Comparison of ENCODE assay signal across 8 cellular contexts in genomic region chr4:109826719-109827118, GRCh38. TPM values are rescaled to one million over a fixed set of nuclear protein-coding genes. Genes with fewer than 3 reads are reported as not detected.
A peak's percentile ranks its signal among the peaks of the same experiment; 100 is the strongest.
DNase-seq lines count a peak whose midpoint lies in the region; ATAC-seq, FAIRE-seq and TF ChIP-seq lines count a peak whose summit lies in the region.

No MANE protein-coding gene starts in this region.

- no peaks in the 10 kb centered on the region for H3K27me3 ChIP-seq in keratinocyte (ENCODE audit: control insufficient read depth, extremely low read depth, insufficient read depth, low read length)

- no peaks in the 10 kb centered on the region for H3K9me3 ChIP-seq in keratinocyte (ENCODE audit: control insufficient read depth, low read depth, low read length)

- DNase-seq in NCI-H82 (lab: John Stamatoyannopoulos, UW) (peak; percentile 8), NCI-H82 treated with DMSO at 0.1 percent for 48 hours (lab: John Stamatoyannopoulos, UW; ENCODE audit: unreplicated experiment) (no peak), keratinocyte (ENCODE audit: low read depth, low spot score) (no peak), SHP77 treated with DMSO at 0.1 percent for 48 hours (lab: John Stamatoyannopoulos, UW) (no peak), head of caudate nucleus (no peak)
- no peak for DNase-seq in activated CD4-positive, alpha-beta memory T cell treated with anti-CD3 and anti-CD28 coated beads, Interleukin-2, amount 10 ng/mL, durations not matched to agents 7 days and 5 days

- CTCF ChIA-PET in activated CD4-positive, alpha-beta memory T cell treated with anti-CD3 and anti-CD28 coated beads, Interleukin-2, amount 10 ng/mL, durations not matched to agents 7 days and 5 days (lab: Charles Lee) = interaction anchor here (0.6 to 2.9 kb wide), 10 partner anchors 11 to 412 kb away, joined by 3 to 15 read pairs (median 3); partner anchors contain the start of genes CASP6, GAR1 and SEC24B

- H3K79me2 ChIP-seq in keratinocyte (ENCODE audit: control insufficient read depth, insufficient read depth, low read length) = no peaks in the 10 kb centered on the region

- FAIRE-seq in keratinocyte (lab: Jason Lieb, UNC) = no peak

- no peak overlapping the region for H3K4me3 Mint-ChIP-seq in activated CD4-positive, alpha-beta memory T cell treated with anti-CD3 and anti-CD28 coated beads, Interleukin-2, amount 10 ng/mL, durations not matched to agents 7 days and 5 days

- H2AFZ ChIP-seq in keratinocyte (ENCODE audit: control insufficient read depth, low read length) = no peak overlapping the region

- peaks cover 5% of the 10 kb centered on the region for H3K4me1 Mint-ChIP-seq in activated CD4-positive, alpha-beta memory T cell treated with anti-CD3 and anti-CD28 coated beads, Interleukin-2, amount 10 ng/mL, durations not matched to agents 7 days and 5 days

- H3K27ac ChIP-seq in VCaP = no peak overlapping the region
- H3K27ac ChIP-seq in keratinocyte (ENCODE audit: control insufficient read depth, insufficient read depth, low read length) = no peak overlapping the region

- H3K27me3 Mint-ChIP-seq in activated CD4-positive, alpha-beta memory T cell treated with anti-CD3 and anti-CD28 coated beads, Interleukin-2, amount 10 ng/mL, durations not matched to agents 7 days and 5 days = no peaks in the 10 kb centered on the region

- peaks cover 26% of the 10 kb centered on the region for H3K36me3 Mint-ChIP-seq in activated CD4-positive, alpha-beta memory T cell treated with anti-CD3 and anti-CD28 coated beads, Interleukin-2, amount 10 ng/mL, durations not matched to agents 7 days and 5 days (ENCODE audit: low read depth)

- H4K20me1 ChIP-seq in keratinocyte (ENCODE audit: control insufficient read depth, extremely low read depth, insufficient read depth, low read length) = no peaks in the 10 kb centered on the region

- peaks cover 2 to 10% of the 10 kb centered on the region in 2 experiments for H3K36me3 ChIP-seq in keratinocyte (ENCODE audit: control insufficient read depth in 2 of 2, extremely low read depth in 1 of 2, insufficient read depth in 2 of 2, low read length in 2 of 2)

- H3K4me2 ChIP-seq in keratinocyte (ENCODE audit: control insufficient read depth, extremely low read depth, insufficient read depth, low read depth, low read length) = no peak overlapping the region

- no peak overlapping the region for H3K9ac ChIP-seq in keratinocyte (ENCODE audit: control insufficient read depth, extremely low read depth, insufficient read depth, low read length)

- H3K4me1 ChIP-seq in keratinocyte (ENCODE audit: control insufficient read depth, extremely low read depth, insufficient read depth, low read length) = no peaks in the 10 kb centered on the region

- intact Hi-C loops in head of caudate nucleus (cut with DNase I) = no loop called here

- peak; percentile 78 for ATAC-seq in HG02973 (IDR thresholded peaks at IDR 0.05; ENCODE audit: unreplicated experiment)

- no peaks in the 10 kb centered on the region for H3K9me1 ChIP-seq in keratinocyte (ENCODE audit: control insufficient read depth, extremely low read depth, insufficient read depth, low read length)

- no peak overlapping the region for H3K27ac Mint-ChIP-seq in activated CD4-positive, alpha-beta memory T cell treated with anti-CD3 and anti-CD28 coated beads, Interleukin-2, amount 10 ng/mL, durations not matched to agents 7 days and 5 days

- no peak overlapping the region for H3K4me3 ChIP-seq in keratinocyte (ENCODE audit: control insufficient read depth in 2 of 3, extremely low read depth in 1 of 3, insufficient read depth in 2 of 3, low read depth in 1 of 3, low read length in 3 of 3)

- dilution Hi-C loops in keratinocyte (cut with MboI; ENCODE audit: extremely low pct_ligation_motif_present, low sequenced_read_pairs) = no loop called here

- no peaks in the 10 kb centered on the region for H3K9me3 Mint-ChIP-seq in activated CD4-positive, alpha-beta memory T cell treated with anti-CD3 and anti-CD28 coated beads, Interleukin-2, amount 10 ng/mL, durations not matched to agents 7 days and 5 days

- peak; percentile 75 for TF ChIP-seq CTCF in VCaP (conservative IDR thresholded peaks at IDR 0.05)
- peak in 2 of 3 experiments; percentile 24 to 31 for TF ChIP-seq CTCF in keratinocyte (optimal IDR thresholded peaks at IDR 0.05 in 1 of 3, IDR thresholded peaks at IDR 0.05 in 1 of 3, conservative IDR thresholded peaks at IDR 0.05 in 1 of 3; ENCODE audit: extremely low read depth in 1 of 3, insufficient read depth in 2 of 3, low read length in 3 of 3)

- POLR2A ChIA-PET in activated CD4-positive, alpha-beta memory T cell treated with anti-CD3 and anti-CD28 coated beads, Interleukin-2, amount 10 ng/mL, durations not matched to agents 7 days and 5 days (lab: Charles Lee) = interaction anchor here (2.6 kb wide), 1 partner anchor 125 kb away, joined by 6 read pairs; no protein-coding TSS in a partner anchor

RNA-seq across cellular contexts. Expression of gene RRH, which starts 1.1 kb away (rescaled TPM):
- 0.09 to 0.20 TPM (median 0.15 TPM) in 3 replicates for polyA plus RNA-seq in keratinocyte
- not detected for polyA plus RNA-seq in keratinocyte (2011; ENCODE audit: low read depth)
- 0.06 TPM in 1 of 2 replicates, not detected in the other for polyA plus RNA-seq in keratinocyte (2011; cell fraction: cytosol; rRNA removed)
- 0.40 and 0.52 TPM in 2 replicates for polyA plus RNA-seq in keratinocyte (2011; cell fraction: nucleus; rRNA removed)
- polyA plus RNA-seq in keratinocyte (2012; ENCODE audit: low replicate concordance) = 0.17 TPM in 1 of 2 replicates, not detected in the other
- polyA minus RNA-seq in keratinocyte = 0.56 to 0.64 TPM (median 0.56 TPM) in 3 replicates
- polyA minus RNA-seq in keratinocyte (2011; cell fraction: cytosol; rRNA and poly(A)+ RNA removed) = not detected
- polyA minus RNA-seq in keratinocyte (2011; cell fraction: nucleus; rRNA and poly(A)+ RNA removed) = 0.39 TPM in 1 of 2 replicates, not detected in the other
- under 1 TPM in 1 of 2 experiments, not detected in 1; 0.23 TPM for total RNA-seq in activated CD4-positive, alpha-beta memory T cell treated with anti-CD3 and anti-CD28 coated beads, Interleukin-2, amount 10 ng/mL, durations not matched to agents 7 days and 5 days

RNA-seq across cellular contexts. Expression of gene GAR1, which starts 11.2 kb away (rescaled TPM):
- polyA plus RNA-seq in keratinocyte = 14.8 to 31.9 TPM (median 24.2 TPM) in 3 replicates
- polyA plus RNA-seq in keratinocyte (2011; ENCODE audit: low read depth) = 5.8 TPM
- 18.6 and 27.1 TPM in 2 replicates for polyA plus RNA-seq in keratinocyte (2011; cell fraction: cytosol; rRNA removed)
- polyA plus RNA-seq in keratinocyte (2011; cell fraction: nucleus; rRNA removed) = 14.5 and 24.8 TPM in 2 replicates
- 35.3 and 47.6 TPM in 2 replicates for polyA plus RNA-seq in keratinocyte (2012; ENCODE audit: low replicate concordance)
- 0.66 to 3.0 TPM (median 2.2 TPM) in 3 replicates for polyA minus RNA-seq in keratinocyte
- 4.8 TPM for polyA minus RNA-seq in keratinocyte (2011; cell fraction: cytosol; rRNA and poly(A)+ RNA removed)
- polyA minus RNA-seq in keratinocyte (2011; cell fraction: nucleus; rRNA and poly(A)+ RNA removed) = 1.6 and 3.3 TPM in 2 replicates
- 10 to 100 TPM; 26.1 to 27.5 TPM for total RNA-seq in activated CD4-positive, alpha-beta memory T cell treated with anti-CD3 and anti-CD28 coated beads, Interleukin-2, amount 10 ng/mL, durations not matched to agents 7 days and 5 days

RNA-seq across cellular contexts. Expression of gene LRIT3, which starts 21.2 kb away (rescaled TPM):
- 0.05 to 0.12 TPM (median 0.09 TPM) in 3 replicates for polyA plus RNA-seq in keratinocyte
- polyA plus RNA-seq in keratinocyte (2011; ENCODE audit: low read depth) = 0.30 TPM
- not detected in 2 replicates for polyA plus RNA-seq in keratinocyte (2011; cell fraction: cytosol; rRNA removed)
- polyA plus RNA-seq in keratinocyte (2011; cell fraction: nucleus; rRNA removed) = 0.41 and 0.51 TPM in 2 replicates
- polyA plus RNA-seq in keratinocyte (2012; ENCODE audit: low replicate concordance) = 0.47 TPM in 1 of 2 replicates, not detected in the other
- polyA minus RNA-seq in keratinocyte = 0.10 TPM in 2 of 3 replicates, not detected in the other
- not detected for polyA minus RNA-seq in keratinocyte (2011; cell fraction: cytosol; rRNA and poly(A)+ RNA removed)
- 0.23 TPM in 1 of 2 replicates, not detected in the other for polyA minus RNA-seq in keratinocyte (2011; cell fraction: nucleus; rRNA and poly(A)+ RNA removed)
- under 1 TPM; 0.10 TPM for total RNA-seq in activated CD4-positive, alpha-beta memory T cell treated with anti-CD3 and anti-CD28 coated beads, Interleukin-2, amount 10 ng/mL, durations not matched to agents 7 days and 5 days

RNA-seq across cellular contexts. Expression of gene CFI, which starts 24.9 kb away (rescaled TPM):
- not detected in 3 replicates for polyA plus RNA-seq in keratinocyte
- not detected for polyA plus RNA-seq in keratinocyte (2011; ENCODE audit: low read depth)
- polyA plus RNA-seq in keratinocyte (2011; cell fraction: cytosol; rRNA removed) = not detected in 2 replicates
- not detected in 2 replicates for polyA plus RNA-seq in keratinocyte (2011; cell fraction: nucleus; rRNA removed)
- polyA plus RNA-seq in keratinocyte (2012; ENCODE audit: low replicate concordance) = not detected in 2 replicates
- not detected in 3 replicates for polyA minus RNA-seq in keratinocyte
- polyA minus RNA-seq in keratinocyte (2011; cell fraction: cytosol; rRNA and poly(A)+ RNA removed) = not detected
- not detected in 2 replicates for polyA minus RNA-seq in keratinocyte (2011; cell fraction: nucleus; rRNA and poly(A)+ RNA removed)
- under 1 TPM in 1 of 2 experiments, not detected in 1; 0.35 TPM for total RNA-seq in activated CD4-positive, alpha-beta memory T cell treated with anti-CD3 and anti-CD28 coated beads, Interleukin-2, amount 10 ng/mL, durations not matched to agents 7 days and 5 days
